8 cellular contexts compared by ENCODE assay signal in the genomic region with DNA sequence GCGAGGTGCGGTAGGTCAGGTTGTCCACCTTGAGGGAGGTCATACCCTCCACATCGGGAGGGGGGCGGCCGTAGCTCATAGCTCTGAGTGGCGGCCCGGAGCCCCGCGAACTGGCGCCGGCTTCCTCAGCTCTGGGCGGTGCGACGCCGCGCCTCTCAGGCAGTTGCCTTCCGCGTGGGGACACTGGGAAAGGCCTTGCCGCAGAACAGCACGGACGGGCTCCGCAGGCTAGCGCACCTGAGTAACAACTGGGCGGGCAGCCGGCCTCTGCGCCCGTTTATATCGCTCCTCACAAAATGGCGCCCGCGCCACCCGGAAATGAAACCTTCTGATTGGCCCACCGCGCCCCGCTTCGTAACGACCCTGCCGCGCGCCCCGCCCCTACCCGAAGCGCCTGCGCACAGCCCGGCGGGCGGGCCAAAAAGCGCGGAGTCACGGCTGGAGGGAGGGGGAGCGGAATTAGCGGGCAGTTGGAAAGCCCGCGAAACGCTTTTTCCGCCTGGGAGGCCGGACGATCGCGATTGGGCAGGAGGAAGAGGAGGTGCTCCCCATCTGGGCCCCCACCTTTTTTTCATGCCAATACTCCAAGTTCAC. TPM values are rescaled to one million over a fixed set of nuclear protein-coding genes. Genes with fewer than 3 reads are reported as not detected.
DNase-seq lines count a peak whose midpoint lies in the region; ATAC-seq, FAIRE-seq and TF ChIP-seq lines count a peak whose summit lies in the region.

A gene with protein sequence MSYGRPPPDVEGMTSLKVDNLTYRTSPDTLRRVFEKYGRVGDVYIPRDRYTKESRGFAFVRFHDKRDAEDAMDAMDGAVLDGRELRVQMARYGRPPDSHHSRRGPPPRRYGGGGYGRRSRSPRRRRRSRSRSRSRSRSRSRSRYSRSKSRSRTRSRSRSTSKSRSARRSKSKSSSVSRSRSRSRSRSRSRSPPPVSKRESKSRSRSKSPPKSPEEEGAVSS (minus strand): TSS at position 250 of the 594 bp plus-strand sequence. CDS start 171 bp downstream, at position 79.

- ATAC-seq in GM18907 (IDR thresholded peaks at IDR 0.05; ENCODE audit: unreplicated experiment) (peak; percentile 71), HG03159 (IDR thresholded peaks at IDR 0.05; ENCODE audit: unreplicated experiment) (peak; percentile 61)

- H2AFZ ChIP-seq in smooth muscle cell (ENCODE audit: low read depth): peak within 1 kb of the TSS; percentile 76

- peak within 1 kb of the TSS; percentile 91 for H3K9ac ChIP-seq in smooth muscle cell (ENCODE audit: low read depth)

- 1% methylated on average over 59 of the region's 60 CpGs for WGBS in smooth muscle cell (ENCODE audit: low lambda C conversion rate)

- H3K79me2 ChIP-seq in smooth muscle cell (ENCODE audit: low read depth): peaks cover 68% of the 10 kb centered on the region

- DNase-seq in AG04449 (ENCODE audit: low read depth, low spot score): peak; percentile 84
- peak; percentile 99 for DNase-seq in NCI-H2227 treated with DMSO at 0.1 percent for 48 hours (lab: John Stamatoyannopoulos, UW)
- peak; percentile 90 for DNase-seq in bronchial epithelial cell (ENCODE audit: low read depth)
- DNase-seq in iPS-NIHi11 (ENCODE audit: low spot score): peak; percentile 93
- DNase-seq in smooth muscle cell (lab: John Stamatoyannopoulos, UW; ENCODE audit: unreplicated experiment): peak; percentile 99

- no peaks in the 10 kb centered on the region for H3K27me3 ChIP-seq in bronchial epithelial cell (ENCODE audit: control insufficient read depth, insufficient read depth, low read length)
- no peaks in the 10 kb centered on the region for H3K27me3 ChIP-seq in smooth muscle cell (ENCODE audit: low read depth)

- H3K4me3 ChIP-seq in AG04449 (ENCODE audit: low read depth, low read length): peak within 1 kb of the TSS; percentile 97
- H3K4me3 ChIP-seq in WI38 (ENCODE audit: low read depth, low read length): peak within 1 kb of the TSS; percentile 95
- peak within 1 kb of the TSS; percentile 100 for H3K4me3 ChIP-seq in bronchial epithelial cell (ENCODE audit: low read depth, low read length)
- peak within 1 kb of the TSS; percentile 91 for H3K4me3 ChIP-seq in smooth muscle cell

- H3K4me2 ChIP-seq in smooth muscle cell: peak within 1 kb of the TSS; percentile 95

- H3F3A ChIP-seq in smooth muscle cell (ENCODE audit: low read depth): peaks cover 38% of the 10 kb centered on the region

- peak within 1 kb of the TSS; percentile 96 for H3K27ac ChIP-seq in smooth muscle cell (ENCODE audit: low read depth)

- peaks cover 9% of the 10 kb centered on the region for H3K36me3 ChIP-seq in bronchial epithelial cell (ENCODE audit: control insufficient read depth, insufficient read depth, low read length)
- H3K36me3 ChIP-seq in smooth muscle cell (ENCODE audit: low read depth): no peaks in the 10 kb centered on the region

- no peaks in the 10 kb centered on the region for H3K9me3 ChIP-seq in smooth muscle cell (replicated peaks; ENCODE audit: low read depth)

- TF ChIP-seq CTCF in AG04449 (IDR thresholded peaks at IDR 0.05; ENCODE audit: insufficient read depth, low read length, missing control alignments): no peak
- TF ChIP-seq CTCF in WI38 (IDR thresholded peaks at IDR 0.05; ENCODE audit: low read depth, low read length): no peak
- TF ChIP-seq CTCF in bronchial epithelial cell (IDR thresholded peaks at IDR 0.05; ENCODE audit: insufficient read depth, low read length, severe bottlenecking): no peak
- no peak for TF ChIP-seq CTCF in smooth muscle cell (IDR thresholded peaks at IDR 0.05; ENCODE audit: borderline replicate concordance, insufficient read depth, poor library complexity, severe bottlenecking)

- H3K4me1 ChIP-seq in smooth muscle cell (ENCODE audit: low read depth): peaks cover 37% of the 10 kb centered on the region

- H4K20me1 ChIP-seq in smooth muscle cell (ENCODE audit: low read depth): peaks cover 41% of the 10 kb centered on the region

- no peak for FAIRE-seq in bronchial epithelial cell (lab: Jason Lieb, UNC)

- CTCF ChIA-PET in AG04449 (lab: Yijun Ruan, JAX): interaction anchor here (2.3 to 3.0 kb wide), 3 partner anchors 10 to 320 kb away, joined by 9 to 12 read pairs (median 11); partner anchors contain the start of gene METTL23

- POLR2A ChIA-PET in AG04449 (lab: Yijun Ruan, JAX): interaction anchor here (0.6 to 4.0 kb wide), 12 partner anchors 9 to 572 kb away, joined by 3 to 27 read pairs (median 4); partner anchors contain the start of genes JMJD6, METTL23 and MXRA7

RNA-seq across cellular contexts. Expression of the gene that starts here (rescaled TPM):
- total RNA-seq in bronchial epithelial cell: 57.9 and 67.2 TPM in 2 replicates
- total RNA-seq in smooth muscle cell: 166 and 182 TPM in 2 replicates
- polyA plus RNA-seq in smooth muscle cell: 109 and 110 TPM in 2 replicates

Comparison
In these comparisons a context has a peak if more than half of its experiments do, and no peak if none do; other contexts are left out.
1. Peak in every context shown above with its lines: DNase-seq, ATAC-seq, H3K4me3 ChIP-seq and H3K27ac ChIP-seq.